2 cellular contexts compared by ENCODE assay signal in the genomic region with DNA sequence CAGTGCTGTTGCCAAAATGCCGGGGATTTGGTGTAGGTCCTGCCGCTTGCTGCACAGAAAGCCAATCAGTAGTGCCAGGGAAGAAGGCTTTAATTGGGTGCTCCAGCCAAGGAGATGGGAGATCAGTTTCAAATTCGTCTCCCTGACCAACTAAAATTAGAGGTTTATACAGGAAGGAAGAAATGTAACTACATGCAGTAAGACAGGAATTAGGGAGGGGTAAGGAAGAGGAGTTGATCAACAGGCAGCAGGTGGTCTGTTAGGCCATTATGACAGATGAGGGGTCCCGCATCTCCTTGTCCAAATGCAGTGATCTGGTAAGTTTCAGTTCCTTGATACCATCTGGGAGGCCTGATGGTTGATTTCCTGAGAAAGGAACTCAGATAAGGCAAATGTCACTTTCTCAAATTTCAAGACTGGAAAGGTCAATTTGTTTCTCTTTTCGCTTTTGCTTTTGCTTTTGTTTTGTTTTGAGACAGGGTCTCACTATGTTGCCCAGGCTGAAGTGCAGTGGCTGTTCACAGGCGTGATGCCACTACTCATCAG.
TF ChIP-seq lines count a peak whose summit lies in the region.

No MANE protein-coding gene starts in this region.

TF ChIP-seq in WTC11, 78 proteins besides CTCF, POLR2A, EP300 and RAD21:
- TF ChIP-seq ZNF121 (CRISPR knock-in tag; IDR thresholded peaks at IDR 0.05): 0 out of 2 replicates have a peak, but pooled peaks have one; percentile 50

TF ChIP-seq in GM12878, 131 proteins besides CTCF, POLR2A, EP300 and RAD21:
- peak; percentile 34; the same call in 1 of the 2 replicates for TF ChIP-seq CBX5 (IDR thresholded peaks at IDR 0.05; ENCODE audit: low read depth)
